Comparison of ENCODE assay signal across 12 cellular contexts in genomic region chr10:78465456-78465855, GRCh38.
"Had no signal": no experiment of that assay in that cellular context is flagged by ENCODE, and none has a peak within 500 bp of the region (broad histone marks: within the 10 kb centered on the region; RNA-seq: fewer than 3 reads in every experiment).

No MANE protein-coding gene starts in this region.

- ATAC-seq: left cardiac atrium; mucosa of descending colon; naive thymus-derived CD8-positive, alpha-beta T cell had no signal

- H3K4me3 Mint-ChIP-seq: activated naive CD8-positive, alpha-beta T cell treated with anti-CD3 and anti-CD28 coated beads for 36 hours; activated T-cell treated with anti-CD3 and anti-CD28 coated beads, Interleukin-2, amount 50 U/mL, for 24 hours; dendritic cell treated with granulocyte-macrophage colony-stimulating factor and Interleukin-4, amounts not matched to agents 40 ng/mL and 50 ng/mL, for 4 days; immature natural killer cell; naive thymus-derived CD8-positive, alpha-beta T cell had no signal

- H3K27me3 ChIP-seq: ovary had no signal

- H3K4me1 Mint-ChIP-seq: activated naive CD8-positive, alpha-beta T cell treated with anti-CD3 and anti-CD28 coated beads for 36 hours; immature natural killer cell had no signal

- DNase-seq: activated gamma-delta T cell; activated naive CD8-positive, alpha-beta T cell treated with anti-CD3 and anti-CD28 coated beads for 36 hours; activated T-cell treated with anti-CD3 and anti-CD28 coated beads, Interleukin-2, amount 50 U/mL, for 24 hours; cerebellar nuclear complex; immature natural killer cell; left cardiac atrium; mucosa of descending colon; ovary; stimulated activated CD4-positive, alpha-beta T cell treated with anti-CD3 and anti-CD28 coated beads, Interleukin-15, amount 100 ng/mL, for 24 hours had no signal

- H3K4me3 ChIP-seq: lung, mucosa of descending colon, ovary had no signal

- H3K36me3 Mint-ChIP-seq: activated naive CD8-positive, alpha-beta T cell treated with anti-CD3 and anti-CD28 coated beads for 36 hours; immature natural killer cell had no signal

- H3K27me3 Mint-ChIP-seq: activated naive CD8-positive, alpha-beta T cell treated with anti-CD3 and anti-CD28 coated beads for 36 hours had no signal

- H3K27ac Mint-ChIP-seq: activated naive CD8-positive, alpha-beta T cell treated with anti-CD3 and anti-CD28 coated beads for 36 hours; activated T-cell treated with anti-CD3 and anti-CD28 coated beads, Interleukin-2, amount 50 U/mL, for 24 hours; dendritic cell treated with granulocyte-macrophage colony-stimulating factor and Interleukin-4, amounts not matched to agents 40 ng/mL and 50 ng/mL, for 4 days; immature natural killer cell; naive thymus-derived CD8-positive, alpha-beta T cell had no signal

- H3K36me3 ChIP-seq: ovary had no signal

- H3K9me3 ChIP-seq: mucosa of descending colon, ovary had no signal

- H3K9me3 Mint-ChIP-seq: activated T-cell treated with anti-CD3 and anti-CD28 coated beads, Interleukin-2, amount 50 U/mL, for 24 hours; dendritic cell treated with granulocyte-macrophage colony-stimulating factor and Interleukin-4, amounts not matched to agents 40 ng/mL and 50 ng/mL, for 4 days; immature natural killer cell had no signal
